8 cellular contexts compared by ENCODE assay signal in the genomic region with DNA sequence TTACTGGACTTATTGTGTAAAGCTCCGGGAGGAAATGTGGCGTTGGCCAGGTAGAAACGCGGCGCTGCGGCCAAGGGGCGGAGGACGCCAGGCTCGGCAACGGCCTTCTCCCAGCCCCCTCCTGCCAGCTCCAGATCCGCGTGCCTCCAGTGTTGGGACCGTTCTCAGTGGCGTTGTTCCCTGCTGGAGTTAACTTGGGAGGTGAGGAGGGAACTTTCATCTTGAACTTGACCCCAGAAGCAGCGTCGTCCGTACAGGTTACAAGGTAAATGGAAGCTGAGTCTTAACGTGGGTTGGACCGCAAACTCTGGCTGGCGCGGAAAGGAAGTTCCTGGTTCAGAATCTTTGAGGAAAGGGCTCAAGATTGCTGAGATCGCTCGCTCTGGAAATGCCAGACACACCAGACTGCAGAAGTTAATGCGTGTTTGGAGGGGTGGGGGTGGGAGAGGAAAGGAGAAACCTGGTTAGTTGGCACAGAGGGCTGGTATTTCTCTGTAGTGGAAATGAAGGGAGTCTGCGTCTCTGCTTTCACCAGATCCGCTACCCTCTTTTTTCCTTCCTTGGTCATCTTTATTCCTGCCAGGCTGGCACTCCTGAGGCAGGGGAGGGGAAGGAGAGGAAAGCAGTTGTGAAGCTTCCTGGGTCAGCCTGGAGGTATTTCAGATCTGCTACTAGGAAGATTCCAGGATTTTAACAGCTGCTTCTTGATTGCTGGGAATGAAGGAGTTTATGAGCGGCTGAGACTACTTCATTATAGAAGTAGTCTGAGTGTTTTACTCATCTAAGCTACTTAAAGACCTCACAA. TPM values are rescaled to one million over a fixed set of nuclear protein-coding genes. Genes with fewer than 3 reads are reported as not detected.
DNase-seq lines count a peak whose midpoint lies in the region; TF ChIP-seq lines count a peak whose summit lies in the region.

No MANE protein-coding gene starts in this region.

- no peaks in the 10 kb centered on the region for H3K36me3 Mint-ChIP-seq in activated naive CD8-positive, alpha-beta T cell

- H3K9me3 ChIP-seq in right atrium auricular region, result no peaks in the 10 kb centered on the region

- H3K27me3 Mint-ChIP-seq in activated naive CD8-positive, alpha-beta T cell, result peaks cover 31% of the 10 kb centered on the region

- H3K4me1 Mint-ChIP-seq in activated naive CD8-positive, alpha-beta T cell (ENCODE audit: low read depth), result peaks cover 15% of the 10 kb centered on the region

- H3K27me3 ChIP-seq in right atrium auricular region, result no peaks in the 10 kb centered on the region

- no peaks in the 10 kb centered on the region for H3K9me3 Mint-ChIP-seq in activated naive CD8-positive, alpha-beta T cell (ENCODE audit: low read depth)

- no peaks in the 10 kb centered on the region for H3K36me3 ChIP-seq in right atrium auricular region

- H3K4me3 Mint-ChIP-seq in activated naive CD8-positive, alpha-beta T cell, result peak overlapping the region; percentile 83

- DNase-seq in HT1080 (ENCODE audit: low read depth) (peak; percentile 41), right atrium auricular region (ENCODE audit: low spot score) (no peak), pons (ENCODE audit: low spot score) (peak; percentile 46), NCI-H1694 treated with DMSO at 0.1 percent for 48 hours (lab: John Stamatoyannopoulos, UW) (no peak), NCI-H128 (lab: John Stamatoyannopoulos, UW; ENCODE audit: unreplicated experiment) (no peak)
- no peak for DNase-seq in activated CD4-positive, alpha-beta T cell treated with anti-CD3 and anti-CD28 coated beads for 1 hour

- no peak for TF ChIP-seq CTCF in C4-2B (conservative IDR thresholded peaks at IDR 0.05)
- no peak for TF ChIP-seq CTCF in right atrium auricular region (IDR thresholded peaks at IDR 0.05)

- peaks cover 0 to 53% of the 10 kb centered on the region in 2 donors for H3K4me1 ChIP-seq in right atrium auricular region

- H3K4me3 ChIP-seq in right atrium auricular region, result peak overlapping the region; percentile 74

- H3K27ac ChIP-seq in C4-2B, result peak overlapping the region; percentile 100
- H3K27ac ChIP-seq in right atrium auricular region, result peak overlapping the region; percentile 93 to 96

- H3K27ac Mint-ChIP-seq in activated naive CD8-positive, alpha-beta T cell, result no peak overlapping the region

RNA-seq across cellular contexts. Expression of a gene that starts 1.5 kb away (rescaled TPM):
- total RNA-seq in HT1080 (2014; rRNA removed; shearing (Covaris generic)), result 17.0 and 20.0 TPM in 2 replicates
- 11.6 and 14.0 TPM in 2 replicates for polyA plus RNA-seq in HT1080 (2015; cell fraction: cytosol; rRNA removed)
- 54.4 and 56.1 TPM in 2 replicates for polyA plus RNA-seq in HT1080 (2015; cell fraction: nucleus; rRNA removed)
- total RNA-seq in right atrium auricular region, result 10 to 100 TPM; 51.8 to 58.9 TPM

Comparison
In these comparisons a context has a peak if more than half of its experiments do, and no peak if none do; other contexts are left out.
1. DNase-seq: peak in HT1080 (single experiment) and pons (single experiment); none in right atrium auricular region (single experiment), NCI-H1694 treated with DMSO at 0.1 percent for 48 hours (single experiment), NCI-H128 (single experiment) and activated CD4-positive, alpha-beta T cell treated with anti-CD3 and anti-CD28 coated beads for 1 hour (single experiment).